Comparison of ENCODE assay signal across 8 cellular contexts in genomic region chr16:24986512-24987303, GRCh38. TPM values are rescaled to one million over a fixed set of nuclear protein-coding genes. Genes with fewer than 3 reads are reported as not detected.
A peak's percentile ranks its signal among the peaks of the same experiment; 100 is the strongest.
DNase-seq lines count a peak whose midpoint lies in the region; ATAC-seq and TF ChIP-seq lines count a peak whose summit lies in the region.

No MANE protein-coding gene starts in this region.

- H3K4me1 ChIP-seq in A673 (ENCODE audit: insufficient read depth, low read length, poor library complexity, severe bottlenecking) (peaks cover 80% of the 10 kb centered on the region), tibial nerve (peaks cover 0 to 92% (median 72%) of the 10 kb centered on the region in 4 donors)

- intact Hi-C loops in A673 (cut with micrococcal nuclease; ENCODE audit: unreplicated experiment), result no loop called here

- peak; percentile 45 for DNase-seq in A673 (ENCODE audit: low spot score)
- DNase-seq in HS-27A (ENCODE audit: low read depth), result peak; percentile 55
- peak; percentile 96 for DNase-seq in amniotic epithelial cell (ENCODE audit: low read depth)
- DNase-seq in iris pigment epithelial cell (ENCODE audit: low read depth), result peak; percentile 96
- DNase-seq in tibial nerve (ENCODE audit: low spot score in 2 of 2), result peak in 1 of 2 donors; percentile 54
- no peak for DNase-seq in activated gamma-delta T cell (lab: John Stamatoyannopoulos, UW)

- TF ChIP-seq CTCF in A673 (conservative IDR thresholded peaks at IDR 0.05; ENCODE audit: low read depth, low read length) (no peak), tibial nerve (IDR thresholded peaks at IDR 0.05) (no peak)

- WGBS in tibial nerve, 2 donors, result 21 to 23% methylated on average over 9 of the region's 9 CpGs

- H3K4me3 ChIP-seq in A673 (ENCODE audit: low read depth, low read length, poor library complexity, severe bottlenecking), result peak overlapping the region; percentile 23
- H3K4me3 ChIP-seq in tibial nerve, result no peak overlapping the region

- BruUV-seq in A673 (replicated peaks; lab: Mats Ljungman, UMichigan), result no TSS peak

- TF ChIP-seq EP300 in tibial nerve (IDR thresholded peaks at IDR 0.05), result peak in 1 of 2 donors; percentile 29

- H3K27me3 ChIP-seq in A673 (replicated peaks; ENCODE audit: insufficient read depth, low read depth, low read length, poor library complexity), result no peaks in the 10 kb centered on the region
- H3K27me3 ChIP-seq in tibial nerve, result no peaks in the 10 kb centered on the region

- H3K27ac ChIP-seq in A673 (ENCODE audit: low read depth, low read length, poor library complexity, severe bottlenecking), result peak overlapping the region; percentile 83
- peak overlapping the region; percentile 28 to 92 (median 66) for H3K27ac ChIP-seq in tibial nerve

- POLR2A ChIA-PET in A673 (lab: Charles Lee; ENCODE audit: low non-redundant PET), result interaction anchor here (0.5 kb wide), 1 partner anchor 116 kb away, joined by 19 read pairs; no protein-coding TSS in a partner anchor

- ATAC-seq in GM21717 (IDR thresholded peaks at IDR 0.05; ENCODE audit: unreplicated experiment) (no peak), GM18517 (IDR thresholded peaks at IDR 0.05; ENCODE audit: unreplicated experiment) (no peak)

- H3K9me3 ChIP-seq in A673 (ENCODE audit: low read depth, low read length, poor library complexity, severe bottlenecking) (no peaks in the 10 kb centered on the region), tibial nerve (no peaks in the 10 kb centered on the region)

- no peak for TF ChIP-seq POLR2A in tibial nerve (IDR thresholded peaks at IDR 0.05)

- CTCF ChIA-PET in A673 (lab: Charles Lee), result no interaction called here

- no peaks in the 10 kb centered on the region for H3K36me3 ChIP-seq in A673 (ENCODE audit: insufficient read depth, low read length, poor library complexity, severe bottlenecking)
- H3K36me3 ChIP-seq in tibial nerve, result no peaks in the 10 kb centered on the region

RNA-seq across cellular contexts. Expression of gene ARHGAP17, which starts 28.5 kb away (rescaled TPM):
- 144 and 146 TPM in 2 replicates for total RNA-seq in A673 (2021)
- 10 to 100 TPM; 43.3 to 72.6 (median 56.2) TPM for total RNA-seq in tibial nerve
